11 cellular contexts compared by ENCODE assay signal in the genomic region with DNA sequence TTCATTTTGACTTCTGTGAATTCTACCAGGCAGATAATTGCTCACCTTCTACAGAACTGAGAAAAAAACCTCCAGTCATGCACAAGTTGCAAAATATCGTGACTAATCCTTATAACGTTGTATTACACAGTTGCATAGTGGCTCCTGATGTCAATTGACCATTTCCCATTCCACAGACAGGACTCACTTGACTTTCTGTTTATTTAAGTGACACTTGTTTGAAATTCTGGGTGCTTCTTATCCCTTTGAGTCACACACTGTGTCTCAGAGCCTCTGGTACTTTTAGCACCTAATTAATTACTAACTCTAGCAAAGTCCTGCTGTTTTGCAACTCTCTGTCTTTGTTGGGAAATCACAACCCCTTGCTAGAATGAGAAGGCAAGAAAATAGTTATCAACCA. TPM values are rescaled to one million over a fixed set of nuclear protein-coding genes. Genes with fewer than 3 reads are reported as not detected.
A peak's percentile ranks its signal among the peaks of the same experiment; 100 is the strongest.
DNase-seq lines count a peak whose midpoint lies in the region; ATAC-seq and TF ChIP-seq lines count a peak whose summit lies in the region.
"Had no signal": no experiment of that assay in that cellular context is flagged by ENCODE, and none has a peak within 500 bp of the region (broad histone marks: within the 10 kb centered on the region; RNA-seq: fewer than 3 reads in every experiment).

No MANE protein-coding gene starts in this region.

- H3K36me3 Mint-ChIP-seq in HFFc6 (ENCODE audit: low read depth), result no peaks in the 10 kb centered on the region

- no peak overlapping the region for H3K27ac Mint-ChIP-seq in HFFc6
- H3K27ac Mint-ChIP-seq: nephron had no signal

- H3K4me3 Mint-ChIP-seq in HFFc6, result no peak overlapping the region
- H3K4me3 Mint-ChIP-seq: nephron had no signal

- no peaks in the 10 kb centered on the region for H3K4me1 ChIP-seq in upper lobe of right lung

- H3K9me3 ChIP-seq in upper lobe of right lung, result no peaks in the 10 kb centered on the region

- intact Hi-C loops in upper lobe of right lung (cut with DNase I), result no loop called here

- no peak for TF ChIP-seq CTCF in HFFc6 (IDR thresholded peaks at IDR 0.05)
- no peak for TF ChIP-seq CTCF in upper lobe of right lung (IDR thresholded peaks at IDR 0.05)

- DNase-seq in HFFc6 (peak; percentile 79), SIG-M5 (lab: John Stamatoyannopoulos, UW) (peak; percentile 55), fibroblast of the conjunctiva (ENCODE audit: low read depth) (peak; percentile 18), upper lobe of right lung (no peak)
- DNase-seq: cortex of kidney; H7; stimulated activated naive CD4-positive, alpha-beta T cell had no signal

- peak; percentile 89 for ATAC-seq in upper lobe of right lung
- ATAC-seq in HG02981 (IDR thresholded peaks at IDR 0.05; ENCODE audit: unreplicated experiment), result no peak
- no peak for ATAC-seq in HG03108 (IDR thresholded peaks at IDR 0.05; ENCODE audit: unreplicated experiment)
- ATAC-seq in HG03196 (IDR thresholded peaks at IDR 0.05; ENCODE audit: unreplicated experiment), result no peak

- H3K9me3 Mint-ChIP-seq in HFFc6, result no peaks in the 10 kb centered on the region
- H3K9me3 Mint-ChIP-seq: nephron had no signal

- no peaks in the 10 kb centered on the region for H3K36me3 ChIP-seq in upper lobe of right lung

- no peak overlapping the region for H3K4me3 ChIP-seq in upper lobe of right lung

- H3K27me3 ChIP-seq in upper lobe of right lung, result no peaks in the 10 kb centered on the region

- peaks cover 18% of the 10 kb centered on the region for H3K27me3 Mint-ChIP-seq in HFFc6 (ENCODE audit: insufficient read depth)

- H3K27ac ChIP-seq in upper lobe of right lung, result no peak overlapping the region

- peaks cover 17% of the 10 kb centered on the region for H3K4me1 Mint-ChIP-seq in HFFc6 (ENCODE audit: low read depth)

RNA-seq across cellular contexts. Expression of a gene that starts 16.2 kb away (rescaled TPM):
- total RNA-seq in HFFc6 (2021; fragmentation: NEBNext Ultra II Directional; extraction: Animal tissue kit (Norgen Biotek cat#: 25700)), result not detected
- 6.2 TPM for total RNA-seq in upper lobe of right lung
- total RNA-seq: H7 had no signal
